25 cellular contexts compared by ENCODE assay signal in genomic region chr3:185199671-185200070, GRCh38. TPM values are rescaled to one million over a fixed set of nuclear protein-coding genes. Genes with fewer than 3 reads are reported as not detected.
A peak's percentile ranks its signal among the peaks of the same experiment; 100 is the strongest.
DNase-seq lines count a peak whose midpoint lies in the region; ATAC-seq and TF ChIP-seq lines count a peak whose summit lies in the region.
"Had no signal": no experiment of that assay in that cellular context is flagged by ENCODE, and none has a peak within 500 bp of the region (broad histone marks: within the 10 kb centered on the region; RNA-seq: fewer than 3 reads in every experiment).

No MANE protein-coding gene starts in this region.

- H3K4me3 Mint-ChIP-seq in type B pancreatic cell: no peak overlapping the region
- H3K4me3 Mint-ChIP-seq: activated naive CD4-positive, alpha-beta T cell treated with anti-CD3 and anti-CD28 coated beads for 36 hours; brain; CD4-positive, CD25-positive, alpha-beta regulatory T cell; memory B cell; neural crest cell had no signal

- no peaks in the 10 kb centered on the region for H3K36me3 ChIP-seq in OCI-LY3 (replicated peaks; ENCODE audit: low read depth, low read length)
- H3K36me3 ChIP-seq: adrenal gland, MG63, right atrium auricular region had no signal

- peak overlapping the region; percentile 51 for H3K27ac Mint-ChIP-seq in type B pancreatic cell
- H3K27ac Mint-ChIP-seq: activated naive CD4-positive, alpha-beta T cell treated with anti-CD3 and anti-CD28 coated beads for 36 hours; brain; CD4-positive, CD25-positive, alpha-beta regulatory T cell; memory B cell had no signal

- H3K9me3 ChIP-seq in OCI-LY3 (ENCODE audit: insufficient read depth, low read length): no peaks in the 10 kb centered on the region
- H3K9me3 ChIP-seq: adrenal gland, MG63, right atrium auricular region, upper lobe of left lung had no signal

- H3K27ac ChIP-seq in OCI-LY3 (ENCODE audit: low read length) (no peak overlapping the region), epithelial cell of prostate (peak overlapping the region; percentile 68)
- H3K27ac ChIP-seq: adrenal gland, parathyroid adenoma, right atrium auricular region, upper lobe of left lung had no signal

- no peaks in the 10 kb centered on the region for H3K4me1 ChIP-seq in OCI-LY3 (ENCODE audit: low read length)
- H3K4me1 ChIP-seq: adrenal gland, parathyroid adenoma, right atrium auricular region, upper lobe of left lung had no signal

- H3K9ac ChIP-seq in OCI-LY3 (ENCODE audit: low read length): no peak overlapping the region
- H3K9ac ChIP-seq: parathyroid adenoma had no signal

- H3K4me1 Mint-ChIP-seq in type B pancreatic cell (ENCODE audit: unreplicated experiment): peaks cover 11% of the 10 kb centered on the region
- H3K4me1 Mint-ChIP-seq: brain, memory B cell, neural crest cell had no signal

- no peak overlapping the region for H2AFZ ChIP-seq in OCI-LY3 (ENCODE audit: low read depth, low read length)
- H2AFZ ChIP-seq: parathyroid adenoma had no signal

- no peak overlapping the region for H3K4me2 ChIP-seq in OCI-LY3 (ENCODE audit: low read length)

- peaks cover 12% of the 10 kb centered on the region for H3K36me3 Mint-ChIP-seq in type B pancreatic cell
- H3K36me3 Mint-ChIP-seq: CD4-positive, CD25-positive, alpha-beta regulatory T cell had no signal

- no peak for DNase-seq in epithelial cell of prostate (ENCODE audit: low read depth, low spot score)
- DNase-seq in type B pancreatic cell (ENCODE audit: extremely low spot score, unreplicated experiment): no peak
- no peak for DNase-seq in cerebellar cortex (ENCODE audit: low spot score)
- no peak for DNase-seq in 8988T
- no peak for DNase-seq in stimulated activated naive CD8-positive, alpha-beta T cell treated with anti-CD3 and anti-CD28 coated beads, Interleukin-15, Interleukin-2, amounts not matched to agents 100 U/mL and 50 U/mL, for 24 hours
- DNase-seq: activated CD4-positive, alpha-beta T cell treated with anti-CD3 and anti-CD28 coated beads, Interleukin-2, amount 50 U/mL, for 4 hours; activated naive CD4-positive, alpha-beta T cell treated with anti-CD3 and anti-CD28 coated beads for 36 hours; adrenal gland; CD4-positive, CD25-positive, alpha-beta regulatory T cell; left colon; MG63; NCI-H2029 treated with DMSO at 0.1 percent for 48 hours; NCI-H345; NCI-H774; SHP77 treated with DMSO at 0.1 percent for 48 hours; stimulated activated CD4-positive, alpha-beta T cell treated with anti-CD3 and anti-CD28 coated beads, Interleukin-2, amount 100 ng/mL, for 48 hours; upper lobe of left lung had no signal

- no peaks in the 10 kb centered on the region for H3K27me3 ChIP-seq in OCI-LY3 (ENCODE audit: low read depth, low read length)
- H3K27me3 ChIP-seq: adrenal gland, MG63, right atrium auricular region, upper lobe of left lung had no signal

- TF ChIP-seq CTCF in GM12875 (IDR thresholded peaks at IDR 0.05; ENCODE audit: borderline replicate concordance, insufficient read depth, low read depth, low read length): 0 out of 2 replicates have a peak, but pooled peaks have one; percentile 13
- TF ChIP-seq CTCF in OCI-LY3 (IDR thresholded peaks at IDR 0.05; ENCODE audit: low read depth, low read length): peak; percentile 12; the same call in 1 of the 2 replicates
- TF ChIP-seq CTCF in type B pancreatic cell (conservative IDR thresholded peaks at IDR 0.05): no peak

- no peaks in the 10 kb centered on the region for H3K79me2 ChIP-seq in OCI-LY3 (ENCODE audit: low read length)
- H3K79me2 ChIP-seq: parathyroid adenoma had no signal

- H3K9me3 Mint-ChIP-seq in type B pancreatic cell: peaks cover 13% of the 10 kb centered on the region

- no peak for ATAC-seq in stimulated activated naive CD8-positive, alpha-beta T cell treated with anti-CD3 and anti-CD28 coated beads, Interleukin-15, Interleukin-2, amounts not matched to agents 100 U/mL and 50 U/mL, for 24 hours
- ATAC-seq: left colon had no signal

- no peaks in the 10 kb centered on the region for H4K20me1 ChIP-seq in OCI-LY3 (ENCODE audit: insufficient read depth, low read length)

- no peak overlapping the region for H3K4me3 ChIP-seq in GM12875 (ENCODE audit: low read depth, low read length)
- no peak overlapping the region for H3K4me3 ChIP-seq in OCI-LY3 (ENCODE audit: low read length)
- H3K4me3 ChIP-seq: adrenal gland, MG63, right atrium auricular region, upper lobe of left lung had no signal

- H3K27me3 Mint-ChIP-seq in type B pancreatic cell: no peaks in the 10 kb centered on the region
- H3K27me3 Mint-ChIP-seq: brain had no signal

RNA-seq across cellular contexts. Expression of gene C3orf70, which starts 46.8 kb away (rescaled TPM):
- 1.6 and 4.1 TPM in 2 replicates for total RNA-seq in type B pancreatic cell (ENCODE audit: low replicate concordance)
- total RNA-seq: activated naive CD4-positive, alpha-beta T cell treated with anti-CD3 and anti-CD28 coated beads for 36 hours; CD4-positive, CD25-positive, alpha-beta regulatory T cell; HT-29 had no signal

RNA-seq across cellular contexts. Expression of gene EHHADH, which starts 54.2 kb away (rescaled TPM):
- 5.3 and 14.4 TPM in 2 replicates for total RNA-seq in type B pancreatic cell (ENCODE audit: low replicate concordance)
